ENCODE assay signal across 9 cellular contexts in the genomic region with DNA sequence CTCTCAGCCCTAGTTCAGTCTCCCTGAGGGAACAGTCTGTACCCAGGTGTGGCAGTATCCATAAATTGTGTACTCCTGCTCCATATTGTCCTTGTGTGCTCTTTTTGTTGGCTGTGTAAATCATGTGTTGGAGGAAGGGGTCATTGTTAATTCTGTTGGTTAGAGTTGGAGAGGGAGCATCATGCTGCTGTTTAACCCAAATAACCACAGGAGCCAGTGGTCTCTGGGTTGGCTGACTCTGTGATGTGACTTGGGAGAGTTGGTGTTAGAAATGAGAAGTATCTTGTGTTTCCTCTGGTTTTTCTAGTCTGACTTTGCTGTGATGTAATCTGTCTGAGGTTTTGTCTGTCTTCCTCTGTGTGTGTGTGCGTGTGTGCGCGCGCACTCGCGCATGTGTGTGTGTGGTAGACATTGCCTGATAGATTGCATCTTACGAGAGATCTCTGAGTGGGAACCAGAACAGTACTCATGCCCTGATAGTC. TPM values are rescaled to one million over a fixed set of nuclear protein-coding genes. Genes with fewer than 3 reads are reported as not detected.
DNase-seq lines count a peak whose midpoint lies in the region; ATAC-seq and TF ChIP-seq lines count a peak whose summit lies in the region.
"Had no signal": no experiment of that assay in that cellular context is flagged by ENCODE, and none has a peak within 500 bp of the region (broad histone marks: within the 10 kb centered on the region; RNA-seq: fewer than 3 reads in every experiment).

No MANE protein-coding gene starts in this region.

- no peaks in the 10 kb centered on the region for H3K9me3 Mint-ChIP-seq in MCF 10A (ENCODE audit: unreplicated experiment)
- no peaks in the 10 kb centered on the region for H3K9me3 Mint-ChIP-seq in stimulated activated effector memory CD8-positive, alpha-beta T cell treated with anti-CD3 and anti-CD28 coated beads, Interleukin-12 subunit alpha, Interleukin-12 subunit beta, amount 100 ng/mL, for 72 hours

- peaks cover 59% of the 10 kb centered on the region for H3K4me1 ChIP-seq in mucosa of descending colon (ENCODE audit: low read depth)

- H3K4me1 Mint-ChIP-seq in MCF 10A (ENCODE audit: insufficient read depth, unreplicated experiment), result peaks cover 46% of the 10 kb centered on the region
- H3K4me1 Mint-ChIP-seq in stimulated activated effector memory CD8-positive, alpha-beta T cell treated with anti-CD3 and anti-CD28 coated beads, Interleukin-12 subunit alpha, Interleukin-12 subunit beta, amount 100 ng/mL, for 72 hours, result peaks cover 30% of the 10 kb centered on the region

- TSS peak; percentile 3 for BruUV-seq in MCF 10A (replicated peaks; lab: Mats Ljungman, UMichigan)

- CTCF ChIA-PET in MCF 10A (lab: Yijun Ruan, JAX), result interaction anchor here (0.6 to 6.1 kb wide), 9 partner anchors 9 to 772 kb away, joined by 3 to 62 read pairs (median 4); a partner anchor contains a TSS

- no peak overlapping the region for H3K4me3 ChIP-seq in mucosa of descending colon
- H3K4me3 ChIP-seq: cardiac muscle cell had no signal

- no peak for TF ChIP-seq CTCF in VCaP (conservative IDR thresholded peaks at IDR 0.05)
- TF ChIP-seq CTCF in MCF 10A (IDR thresholded peaks at IDR 0.05; ENCODE audit: unreplicated experiment), result no peak
- no peak for TF ChIP-seq CTCF in mucosa of descending colon (IDR thresholded peaks at IDR 0.05)

- H3K27ac Mint-ChIP-seq in MCF 10A (ENCODE audit: low read depth, unreplicated experiment), result peak overlapping the region; percentile 84
- H3K27ac Mint-ChIP-seq in stimulated activated effector memory CD8-positive, alpha-beta T cell treated with anti-CD3 and anti-CD28 coated beads, Interleukin-12 subunit alpha, Interleukin-12 subunit beta, amount 100 ng/mL, for 72 hours, result peak overlapping the region; percentile 84

- intact Hi-C loops in MCF 10A (cut with micrococcal nuclease), result no loop called here
- intact Hi-C loops in mucosa of descending colon (cut with DNase I, micrococcal nuclease), result no loop called here

- ATAC-seq in HG03175 (IDR thresholded peaks at IDR 0.05; ENCODE audit: unreplicated experiment) (peak; percentile 93), mucosa of descending colon (peak; percentile 72)
- peak; percentile 98 for ATAC-seq in stimulated activated effector memory CD8-positive, alpha-beta T cell treated with anti-CD3 and anti-CD28 coated beads, Interleukin-12 subunit alpha, Interleukin-12 subunit beta, amount 100 ng/mL, for 72 hours

- H3K27ac ChIP-seq in VCaP, result peak overlapping the region; percentile 50

- peaks cover 37% of the 10 kb centered on the region for H3K36me3 Mint-ChIP-seq in MCF 10A (ENCODE audit: insufficient read depth, unreplicated experiment)
- peaks cover 9% of the 10 kb centered on the region for H3K36me3 Mint-ChIP-seq in stimulated activated effector memory CD8-positive, alpha-beta T cell treated with anti-CD3 and anti-CD28 coated beads, Interleukin-12 subunit alpha, Interleukin-12 subunit beta, amount 100 ng/mL, for 72 hours

- peaks cover 4% of the 10 kb centered on the region for H3K36me3 ChIP-seq in mucosa of descending colon (ENCODE audit: low read depth)

- peak overlapping the region; percentile 70 for H3K4me3 Mint-ChIP-seq in MCF 10A (ENCODE audit: unreplicated experiment)
- peak overlapping the region; percentile 59 for H3K4me3 Mint-ChIP-seq in stimulated activated effector memory CD8-positive, alpha-beta T cell treated with anti-CD3 and anti-CD28 coated beads, Interleukin-12 subunit alpha, Interleukin-12 subunit beta, amount 100 ng/mL, for 72 hours

- H3K9me3 ChIP-seq in mucosa of descending colon, result no peaks in the 10 kb centered on the region

- H3K27me3 Mint-ChIP-seq in MCF 10A (ENCODE audit: insufficient read depth, unreplicated experiment), result no peaks in the 10 kb centered on the region

- TF ChIP-seq POLR2A in GM19099 (IDR thresholded peaks at IDR 0.05; ENCODE audit: extremely low read depth, insufficient read length, low read depth), result peak; percentile 62

- POLR2A ChIA-PET in MCF 10A (lab: Yijun Ruan, JAX), result interaction anchor here (0.6 to 8.7 kb wide), 10 partner anchors 9 to 1520 kb away, joined by 3 to 210 read pairs (median 4); a partner anchor contains a TSS

- DNase-seq in MCF 10A (ENCODE audit: unreplicated experiment) (peak; percentile 49), mucosa of descending colon (peak; percentile 79 to 91 (median 84)), DMS153 (lab: John Stamatoyannopoulos, UW) (no peak), DMS153 treated with DMSO at 0.1 percent for 48 hours (lab: John Stamatoyannopoulos, UW; ENCODE audit: unreplicated experiment) (no peak)
- peak; percentile 52 to 82 for DNase-seq in stimulated activated effector memory CD8-positive, alpha-beta T cell treated with anti-CD3 and anti-CD28 coated beads, Interleukin-12 subunit alpha, Interleukin-12 subunit beta, amount 100 ng/mL, for 72 hours (ENCODE audit: low spot score in 2 of 2)

RNA-seq across cellular contexts. Expression of a gene that starts 30.5 kb away (rescaled TPM):
- total RNA-seq in MCF 10A (2022) (114 and 118 TPM in 2 replicates), mucosa of descending colon (100 to 1,000 TPM; 311 to 545 (median 448) TPM)

RNA-seq across cellular contexts. Expression of a gene that starts 40.5 kb away (rescaled TPM):
- total RNA-seq in MCF 10A (2022) (not detected in 2 replicates), mucosa of descending colon (not detected)
- total RNA-seq: cardiac muscle cell had no signal

RNA-seq across cellular contexts. Expression of a gene that starts 50.8 kb away (rescaled TPM):
- total RNA-seq in MCF 10A (2022) (60.3 and 84.5 TPM in 2 replicates), mucosa of descending colon (10 to 100 TPM; 68.3 to 84.0 (median 79.2) TPM)

Comparison
In these comparisons a context has a peak if more than half of its experiments do, and no peak if none do; other contexts are left out.
1. DNase-seq: peak in MCF 10A (single experiment), mucosa of descending colon (3 of 3) and stimulated activated effector memory CD8-positive, alpha-beta T cell treated with anti-CD3 and anti-CD28 coated beads, Interleukin-12 subunit alpha, Interleukin-12 subunit beta, amount 100 ng/mL, for 72 hours (2 of 2); none in DMS153 (single experiment) and DMS153 treated with DMSO at 0.1 percent for 48 hours (single experiment).
2. Peak in every context shown above with its lines, with median percentiles within 50 percentile points of each other: ATAC-seq.